ENCODE assay signal across 8 cellular contexts in the genomic region with DNA sequence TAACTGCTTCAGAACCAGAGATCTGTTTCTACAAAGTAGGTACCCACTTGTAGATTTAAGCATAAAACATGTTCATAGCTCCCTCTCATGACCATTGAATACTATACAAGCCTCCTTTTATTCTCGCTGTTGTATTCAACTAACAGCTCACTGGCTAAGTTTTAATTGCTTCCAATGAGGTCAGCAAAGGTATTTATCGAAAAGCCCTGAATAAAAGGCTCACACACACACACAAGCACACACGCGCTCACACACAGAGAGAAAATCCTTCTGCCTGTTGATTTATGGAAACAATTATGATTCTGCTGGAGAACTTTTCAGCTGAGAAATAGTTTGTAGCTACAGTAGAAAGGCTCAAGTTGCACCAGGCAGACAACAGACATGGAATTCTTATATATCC. TPM values are rescaled to one million over a fixed set of nuclear protein-coding genes. Genes with fewer than 3 reads are reported as not detected.
DNase-seq lines count a peak whose midpoint lies in the region; ATAC-seq and TF ChIP-seq lines count a peak whose summit lies in the region.

A gene with protein sequence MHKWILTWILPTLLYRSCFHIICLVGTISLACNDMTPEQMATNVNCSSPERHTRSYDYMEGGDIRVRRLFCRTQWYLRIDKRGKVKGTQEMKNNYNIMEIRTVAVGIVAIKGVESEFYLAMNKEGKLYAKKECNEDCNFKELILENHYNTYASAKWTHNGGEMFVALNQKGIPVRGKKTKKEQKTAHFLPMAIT (plus strand): TSS at position 222 of the 400 bp plus-strand sequence. CDS start 1,056 bp downstream, outside the sequence.

- peaks cover 4% of the 10 kb centered on the region for H3K4me1 Mint-ChIP-seq in T-helper 17 cell

- peak within 1 kb of the TSS; percentile 84 for H3K27ac Mint-ChIP-seq in T-helper 17 cell

- H3K4me1 ChIP-seq in left ventricle myocardium inferior, result peaks cover 10% of the 10 kb centered on the region
- H3K4me1 ChIP-seq in sigmoid colon, result peaks cover 0 to 22% (median 6%) of the 10 kb centered on the region in 4 donors

- DNase-seq in GM03348 (ENCODE audit: low spot score) (peak; percentile 56), T-helper 17 cell (no peak), left ventricle myocardium inferior (no peak), sigmoid colon (peak; percentile 56), NCI-H2029 treated with DMSO at 0.1 percent for 48 hours (lab: John Stamatoyannopoulos, UW) (no peak), NCI-H1436 (lab: John Stamatoyannopoulos, UW) (no peak), NCI-H524 (lab: John Stamatoyannopoulos, UW) (no peak)

- H3K27me3 ChIP-seq in left ventricle myocardium inferior (ENCODE audit: low read depth), result no peaks in the 10 kb centered on the region
- no peaks in the 10 kb centered on the region for H3K27me3 ChIP-seq in sigmoid colon

- H3K4me3 ChIP-seq in left ventricle myocardium inferior (peak within 1 kb of the TSS; percentile 67), sigmoid colon (peak within 1 kb of the TSS; percentile 45 to 57 (median 52))

- H3K36me3 ChIP-seq in left ventricle myocardium inferior, result no peaks in the 10 kb centered on the region
- H3K36me3 ChIP-seq in sigmoid colon, result no peaks in the 10 kb centered on the region

- H3K27ac ChIP-seq in left ventricle myocardium inferior (replicated peaks) (peak within 1 kb of the TSS; percentile 81), sigmoid colon (peak within 1 kb of the TSS; percentile 64 to 79 (median 77))

- 61 to 65% methylated on average over 4 of the region's 4 CpGs for WGBS in sigmoid colon, 2 donors

- TF ChIP-seq CTCF in left ventricle myocardium inferior (IDR thresholded peaks at IDR 0.05; ENCODE audit: borderline replicate concordance) (peak; percentile 24), sigmoid colon (IDR thresholded peaks at IDR 0.05) (no peak)

- H3K36me3 Mint-ChIP-seq in T-helper 17 cell (ENCODE audit: low read depth), result no peaks in the 10 kb centered on the region

- no peaks in the 10 kb centered on the region for H3K9me3 ChIP-seq in T-helper 17 cell (ENCODE audit: control insufficient read depth, low read length, poor library complexity, severe bottlenecking)
- H3K9me3 ChIP-seq in left ventricle myocardium inferior (replicated peaks), result no peaks in the 10 kb centered on the region
- no peaks in the 10 kb centered on the region for H3K9me3 ChIP-seq in sigmoid colon

- intact Hi-C loops in left ventricle myocardium inferior (cut with micrococcal nuclease), result loop anchor here (5.0 kb wide), 2 partner anchors 191 to 561 kb away; no protein-coding TSS in a partner anchor
- intact Hi-C loops in sigmoid colon (cut with DNase I), result loop anchor here (5.0 to 10.0 kb wide), 6 partner anchors 199 to 579 kb away; a partner anchor contains a TSS

- peak within 1 kb of the TSS; percentile 73 for H3K4me3 Mint-ChIP-seq in T-helper 17 cell

- ATAC-seq in T-helper 17 cell (no peak), GM21367 (IDR thresholded peaks at IDR 0.05; ENCODE audit: unreplicated experiment) (no peak)

- no peak for TF ChIP-seq POLR2A in sigmoid colon (IDR thresholded peaks at IDR 0.05)

- H3K27me3 Mint-ChIP-seq in T-helper 17 cell, result peaks cover 8% of the 10 kb centered on the region

- no peak for TF ChIP-seq EP300 in sigmoid colon (IDR thresholded peaks at IDR 0.05)

RNA-seq across cellular contexts. Expression of the gene that starts here (rescaled TPM):
- total RNA-seq in T-helper 17 cell (under 1 TPM in 1 of 2 donors, not detected in 1; 0.05 TPM), left ventricle myocardium inferior (34.1 TPM), sigmoid colon (100 to 1,000 TPM; 105 to 133 (median 110) TPM)
- polyA plus RNA-seq in sigmoid colon, result 10 to 100 TPM in 2 of 3 donors, 1 to 10 TPM in 1; 5.1 to 15.6 (median 11.9) TPM

Comparison
In these comparisons a context has a peak if more than half of its experiments do, and no peak if none do; other contexts are left out.
1. RNA of the gene that starts here (total RNA-seq): 105 to 133 TPM in sigmoid colon and 34.1 TPM in left ventricle myocardium inferior (single experiment); 0.05 TPM in T-helper 17 cell; every median in the first group is over 10 times any median in the second.
2. DNase-seq: peak in GM03348 (single experiment) and sigmoid colon (single experiment); none in T-helper 17 cell (0 of 3), left ventricle myocardium inferior (single experiment), NCI-H2029 treated with DMSO at 0.1 percent for 48 hours (single experiment), NCI-H1436 (single experiment) and NCI-H524 (0 of 2).